In the genomic region with DNA sequence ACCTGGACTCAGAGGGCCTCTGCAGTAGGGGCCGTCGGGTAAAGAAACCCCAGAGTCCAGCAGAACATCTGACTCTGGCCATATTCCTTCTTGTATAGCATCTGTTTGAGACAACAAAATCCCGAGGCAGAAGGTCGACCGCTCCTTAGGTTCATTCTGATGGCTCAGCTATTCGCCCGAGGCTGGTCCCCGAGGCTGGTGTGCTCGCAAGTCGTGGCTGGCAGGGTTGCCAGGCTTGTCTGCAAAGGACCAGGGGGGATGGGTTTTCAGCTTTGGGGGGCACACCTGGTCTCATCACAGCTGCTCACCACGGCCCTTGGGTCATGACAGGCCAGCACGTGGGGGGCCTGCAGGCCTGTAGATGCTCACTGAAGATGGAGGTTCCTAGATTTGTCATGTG, we compare ENCODE assay signal across 20 cellular contexts.
A peak's percentile ranks its signal among the peaks of the same experiment; 100 is the strongest.
DNase-seq lines count a peak whose midpoint lies in the region; ATAC-seq and TF ChIP-seq lines count a peak whose summit lies in the region.
"Had no signal": no experiment of that assay in that cellular context is flagged by ENCODE, and none has a peak within 500 bp of the region (broad histone marks: within the 10 kb centered on the region; RNA-seq: fewer than 3 reads in every experiment).

No MANE protein-coding gene starts in this region.

- no peak overlapping the region for H3K4me3 ChIP-seq in BLaER1
- no peak overlapping the region for H3K4me3 ChIP-seq in foreskin fibroblast (ENCODE audit: low read depth in 1 of 2, low read length in 2 of 2)
- H3K4me3 ChIP-seq: GM23248 had no signal

- TF ChIP-seq CTCF in activated B cell treated with CpG ODN at 0.5 μM for 24 hours (IDR thresholded peaks at IDR 0.05) = no peak
- no peak for TF ChIP-seq CTCF in foreskin fibroblast (IDR thresholded peaks at IDR 0.05; ENCODE audit: low read depth, low read length)

- H3K9ac ChIP-seq in BLaER1 = peak overlapping the region; percentile 71
- H3K9ac ChIP-seq: GM23248 had no signal

- ATAC-seq in activated B cell treated with CpG ODN at 0.5 μM for 24 hours (ENCODE audit: low read depth) (no peak), GM19324 (IDR thresholded peaks at IDR 0.05; ENCODE audit: low FRiP score, unreplicated experiment) (no peak)
- ATAC-seq: SK-N-SH treated with all-trans-retinoic acid at 6 μM for 48 hours had no signal

- peak overlapping the region; percentile 91 for H3K4me2 ChIP-seq in BLaER1

- H3K9me3 Mint-ChIP-seq in IgD-negative memory B cell (no peaks in the 10 kb centered on the region), activated B cell treated with CpG ODN at 0.5 μM for 24 hours (no peaks in the 10 kb centered on the region)
- H3K9me3 Mint-ChIP-seq: CD4-positive, alpha-beta memory T cell had no signal

- H3K27me3 ChIP-seq in BLaER1 = no peaks in the 10 kb centered on the region

- H3K27me3 Mint-ChIP-seq in IgD-negative memory B cell = no peaks in the 10 kb centered on the region
- H3K27me3 Mint-ChIP-seq in activated B cell treated with CpG ODN at 0.5 μM for 24 hours = no peaks in the 10 kb centered on the region
- H3K27me3 Mint-ChIP-seq: CD4-positive, alpha-beta memory T cell had no signal

- peaks cover 6% of the 10 kb centered on the region for H3K36me3 Mint-ChIP-seq in IgD-negative memory B cell
- H3K36me3 Mint-ChIP-seq in activated B cell treated with CpG ODN at 0.5 μM for 24 hours (ENCODE audit: low read depth) = peaks cover 41% of the 10 kb centered on the region

- H3K4me1 ChIP-seq in BLaER1 = peaks cover 90% of the 10 kb centered on the region

- peaks cover 17 to 19% (median 18%) of the 10 kb centered on the region in 3 donors for H3K4me1 Mint-ChIP-seq in IgD-negative memory B cell
- peaks cover 50% of the 10 kb centered on the region for H3K4me1 Mint-ChIP-seq in activated B cell treated with CpG ODN at 0.5 μM for 24 hours
- H3K4me1 Mint-ChIP-seq: CD4-positive, alpha-beta memory T cell had no signal

- H3K9me3 ChIP-seq in BLaER1 = no peaks in the 10 kb centered on the region

- H3K27ac ChIP-seq in BLaER1 = peak overlapping the region; percentile 91
- H3K27ac ChIP-seq: GM23248 had no signal

- peaks cover 26% of the 10 kb centered on the region for H3K36me3 ChIP-seq in BLaER1

- POLR2A ChIA-PET in activated B cell treated with CpG ODN at 0.5 μM for 24 hours (lab: Charles Lee) = interaction anchor here (0.6 to 3.0 kb wide), 6 partner anchors 15 to 427 kb away, joined by 3 to 15 read pairs (median 3); no protein-coding TSS in a partner anchor

- intact Hi-C loops in activated B cell treated with CpG ODN at 0.5 μM for 24 hours (cut with micrococcal nuclease) (no loop called here), posterior vena cava (cut with DNase I) (no loop called here)

- DNase-seq in activated B cell treated with CpG ODN at 0.5 μM for 24 hours (no peak), posterior vena cava (ENCODE audit: low spot score) (peak; percentile 37), foreskin fibroblast (no peak), NCI-H146 treated with DMSO at 0.1 percent for 48 hours (lab: John Stamatoyannopoulos, UW; ENCODE audit: unreplicated experiment) (no peak)
- DNase-seq: AML-193; Calu3; CD4-positive, alpha-beta memory T cell; DMS53; GM23248; HCEC 1CT; NCI-H1417; NCI-H2029; NCI-H2171 treated with DMSO at 0.1 percent for 48 hours; NCI-H446 treated with DMSO at 0.1 percent for 48 hours; NCI-H82; SHP77 treated with DMSO at 0.1 percent for 48 hours had no signal

- CTCF ChIA-PET in activated B cell treated with CpG ODN at 0.5 μM for 24 hours (lab: Charles Lee) = no interaction called here

- H4K20me1 ChIP-seq in BLaER1 = peaks cover 7% of the 10 kb centered on the region; the same call in 1 of the 2 replicates

- peak overlapping the region; percentile 94 to 98 (median 95) for H3K27ac Mint-ChIP-seq in IgD-negative memory B cell
- H3K27ac Mint-ChIP-seq in activated B cell treated with CpG ODN at 0.5 μM for 24 hours = peak overlapping the region; percentile 96

- H3K4me3 Mint-ChIP-seq in IgD-negative memory B cell (peak overlapping the region in 2 of 4 donors; percentile 72 to 78), activated B cell treated with CpG ODN at 0.5 μM for 24 hours (no peak overlapping the region)
- H3K4me3 Mint-ChIP-seq: CD4-positive, alpha-beta memory T cell had no signal
